In the genomic region with DNA sequence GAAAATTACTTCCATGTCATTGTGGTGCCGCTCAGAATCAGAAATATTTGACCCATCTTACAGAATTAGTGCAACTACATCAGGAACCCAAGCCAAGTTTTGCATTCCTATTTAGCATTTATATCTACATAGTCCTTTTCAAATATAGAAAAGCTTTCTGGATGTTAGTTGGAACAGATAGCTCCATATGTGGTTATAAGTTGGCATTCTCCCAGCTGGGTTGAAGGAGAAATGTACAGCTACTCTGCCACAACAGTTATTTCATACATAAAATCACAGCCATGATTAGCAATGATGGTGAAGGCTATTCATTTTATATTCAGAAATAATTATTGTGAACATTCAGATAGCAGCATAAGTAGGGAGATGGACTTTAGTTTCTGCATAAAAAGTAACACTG, we compare ENCODE assay signal across 2 cellular contexts.
TF ChIP-seq lines count a peak whose summit lies in the region.

No MANE protein-coding gene starts in this region.

TF ChIP-seq in A549, 52 proteins besides CTCF, POLR2A, EP300 and RAD21:
- TF ChIP-seq RCOR1 (IDR thresholded peaks at IDR 0.05; ENCODE audit: low read depth, low read length) (no peak), POLR2AphosphoS2 (conservative IDR thresholded peaks at IDR 0.05; ENCODE audit: low read length) (no peak), EHMT2 (IDR thresholded peaks at IDR 0.05; ENCODE audit: low read depth) (no peak), HEYL (CRISPR knock-in tag; IDR thresholded peaks at IDR 0.05) (no peak), CBX2 (IDR thresholded peaks at IDR 0.05; ENCODE audit: borderline replicate concordance, low read depth) (no peak), FOXS1 (CRISPR knock-in tag; IDR thresholded peaks at IDR 0.05) (no peak)

TF ChIP-seq in HepG2, 621 proteins besides CTCF, POLR2A, EP300 and RAD21:
- TF ChIP-seq RFXANK (CRISPR knock-in tag; IDR thresholded peaks at IDR 0.05) (no peak), ZSCAN20 (CRISPR knock-in tag; IDR thresholded peaks at IDR 0.05; ENCODE audit: borderline replicate concordance) (no peak), ZNF589 (CRISPR knock-in tag; conservative IDR thresholded peaks at IDR 0.05) (no peak)
